In genomic region chr2:233416199-233416598, GRCh38 we compare ENCODE assay signal across 17 cellular contexts.
A peak's percentile ranks its signal among the peaks of the same experiment; 100 is the strongest.
DNase-seq lines count a peak whose midpoint lies in the region; ATAC-seq, FAIRE-seq and TF ChIP-seq lines count a peak whose summit lies in the region.
"Had no signal": no experiment of that assay in that cellular context is flagged by ENCODE, and none has a peak within 500 bp of the region (broad histone marks: within the 10 kb centered on the region; RNA-seq: fewer than 3 reads in every experiment).

No MANE protein-coding gene starts in this region.

- H4K91ac ChIP-seq in trophoblast cell (ENCODE audit: low read depth, low read length), result no peak overlapping the region

- TF ChIP-seq RAD21 in HepG2 (CRISPR knock-in tag; IDR thresholded peaks at IDR 0.05), result no peak

- H3K27ac Mint-ChIP-seq in activated CD4-positive, alpha-beta memory T cell treated with anti-CD3 and anti-CD28 coated beads, Interleukin-2, amount 10 ng/mL, durations not matched to agents 7 days and 5 days, result peak overlapping the region; percentile 27

- ATAC-seq in HepG2, result no peak

- peaks cover 88% of the 10 kb centered on the region for H3K4me1 Mint-ChIP-seq in activated CD4-positive, alpha-beta memory T cell treated with anti-CD3 and anti-CD28 coated beads, Interleukin-2, amount 10 ng/mL, durations not matched to agents 7 days and 5 days

- H3K27me3 Mint-ChIP-seq in activated CD4-positive, alpha-beta memory T cell treated with anti-CD3 and anti-CD28 coated beads, Interleukin-2, amount 10 ng/mL, durations not matched to agents 7 days and 5 days, result no peaks in the 10 kb centered on the region

- H3K27ac ChIP-seq in mucosa of rectum (ENCODE audit: low read depth in 2 of 2, low read length in 2 of 2), result peak overlapping the region; percentile 50 to 59
- no peak overlapping the region for H3K27ac ChIP-seq in trophoblast cell (ENCODE audit: low read depth, low read length)
- H3K27ac ChIP-seq in HepG2 (ENCODE audit: extremely low read length, insufficient read depth, low read length), result no peak overlapping the region

- H3K4me3 ChIP-seq in mucosa of rectum (ENCODE audit: low read length in 2 of 2) (no peak overlapping the region), trophoblast cell (ENCODE audit: low read depth, low read length) (no peak overlapping the region), HepG2 (replicated peaks in 1 of 3; ENCODE audit: insufficient read depth in 1 of 3, low read depth in 2 of 3, low read length in 3 of 3) (no peak overlapping the region)
- H3K4me3 ChIP-seq: smooth muscle cell had no signal

- no peak overlapping the region for H4K8ac ChIP-seq in trophoblast cell (ENCODE audit: low read depth, low read length)

- no peak overlapping the region for H2BK5ac ChIP-seq in trophoblast cell (ENCODE audit: low read depth, low read length, poor library complexity)

- BruUV-seq in HepG2 (replicated peaks; lab: Mats Ljungman, UMichigan), result no TSS peak

- no peak overlapping the region for H4K12ac ChIP-seq in trophoblast cell (ENCODE audit: low read depth, low read length)

- no peak overlapping the region for H3K4me2 ChIP-seq in trophoblast cell (ENCODE audit: low read length)
- no peak overlapping the region for H3K4me2 ChIP-seq in HepG2 (ENCODE audit: low read depth, low read length)

- peaks cover 16% of the 10 kb centered on the region for H3K9me3 Mint-ChIP-seq in activated CD4-positive, alpha-beta memory T cell treated with anti-CD3 and anti-CD28 coated beads, Interleukin-2, amount 10 ng/mL, durations not matched to agents 7 days and 5 days

- H3K36me3 Mint-ChIP-seq in activated CD4-positive, alpha-beta memory T cell treated with anti-CD3 and anti-CD28 coated beads, Interleukin-2, amount 10 ng/mL, durations not matched to agents 7 days and 5 days (ENCODE audit: low read depth), result peaks cover 57% of the 10 kb centered on the region

- peak; percentile 2 for DNase-seq in stimulated activated CD4-positive, alpha-beta T cell treated with anti-CD3 and anti-CD28 coated beads, Interleukin-4, amount 100 ng/mL, for 24 hours
- no peak for DNase-seq in stimulated activated CD4-positive, alpha-beta T cell treated with anti-CD3 and anti-CD28 coated beads, Interleukin-2, amount 100 ng/mL, for 48 hours
- no peak for DNase-seq in activated CD4-positive, alpha-beta memory T cell treated with anti-CD3 and anti-CD28 coated beads, Interleukin-2, amount 10 ng/mL, durations not matched to agents 7 days and 5 days
- DNase-seq in ureter (ENCODE audit: low spot score), result peak; percentile 25
- DNase-seq in NCI-H1436 treated with DMSO at 0.1 percent for 48 hours (lab: John Stamatoyannopoulos, UW), result no peak
- no peak for DNase-seq in trophoblast cell
- no peak for DNase-seq in HepG2 (ENCODE audit: low spot score)
- DNase-seq: activated CD4-positive, CD25-positive, alpha-beta regulatory T cell; C1 segment of cervical spinal cord; effector CD8-positive, alpha-beta T cell; KG1; occipital lobe; substantia nigra; SW 1271 had no signal

- no peak overlapping the region for H3K14ac ChIP-seq in trophoblast cell (ENCODE audit: low read length)

- H3K36me3 ChIP-seq in mucosa of rectum (ENCODE audit: control insufficient read depth in 2 of 2, insufficient read depth in 2 of 2, low read length in 2 of 2), result peaks cover 0 to 8% of the 10 kb centered on the region in 2 donors
- peaks cover 0 to 3% of the 10 kb centered on the region in 2 experiments for H3K36me3 ChIP-seq in trophoblast cell (ENCODE audit: control insufficient read depth in 1 of 2, insufficient read depth in 2 of 2, low read length in 2 of 2)
- peaks cover 1 to 9% of the 10 kb centered on the region in 2 experiments; a peak in 2 of 5 replicates for H3K36me3 ChIP-seq in HepG2 (replicated peaks in 1 of 2; ENCODE audit: control insufficient read depth in 1 of 2, insufficient read depth in 2 of 2, low read length in 2 of 2)

- H3K9ac ChIP-seq in mucosa of rectum (ENCODE audit: low read depth in 1 of 2, low read length in 2 of 2) (peak overlapping the region in 1 of 2 donors; percentile 45), trophoblast cell (ENCODE audit: low read length) (no peak overlapping the region), HepG2 (ENCODE audit: insufficient read depth, low read depth, low read length) (no peak overlapping the region)

- H3K4me3 Mint-ChIP-seq in activated CD4-positive, alpha-beta memory T cell treated with anti-CD3 and anti-CD28 coated beads, Interleukin-2, amount 10 ng/mL, durations not matched to agents 7 days and 5 days, result no peak overlapping the region
- H3K4me3 Mint-ChIP-seq: brain had no signal

- no peak for TF ChIP-seq POLR2A in HepG2 (IDR thresholded peaks at IDR 0.05; ENCODE audit: insufficient read depth in 1 of 2, low read depth in 2 of 2, low read length in 2 of 2)

- H2AFZ ChIP-seq in trophoblast cell (ENCODE audit: insufficient read depth, low read length, poor library complexity) (no peak overlapping the region), HepG2 (ENCODE audit: low read length) (no peak overlapping the region)

- H3K27me3 ChIP-seq in mucosa of rectum (ENCODE audit: control insufficient read depth in 2 of 2, insufficient read depth in 2 of 2, low read length in 2 of 2) (no peaks in the 10 kb centered on the region), trophoblast cell (ENCODE audit: insufficient read depth, low read length) (no peaks in the 10 kb centered on the region), HepG2 (ENCODE audit: control insufficient read depth in 1 of 2, insufficient read depth in 2 of 2, low read length in 2 of 2) (no peaks in the 10 kb centered on the region)

- CTCF ChIA-PET in activated CD4-positive, alpha-beta memory T cell treated with anti-CD3 and anti-CD28 coated beads, Interleukin-2, amount 10 ng/mL, durations not matched to agents 7 days and 5 days (lab: Charles Lee), result interaction anchor here (1.2 to 4.2 kb wide), 6 partner anchors 9 to 62 kb away, joined by 3 to 29 read pairs (median 6); partner anchors contain the start of gene DGKD
- CTCF ChIA-PET in HepG2 (lab: Yijun Ruan, JAX; ENCODE audit: low intra/inter-chr PET ratio, low total read pairs), result no interaction called here

- no peak overlapping the region for H2BK120ac ChIP-seq in trophoblast cell (ENCODE audit: insufficient read depth, low read length, poor library complexity)

- TF ChIP-seq EP300 in HepG2 (IDR thresholded peaks at IDR 0.05; ENCODE audit: low read depth in 2 of 2, low read length in 2 of 2) (no peak), HepG2 (CRISPR knock-in tag; IDR thresholded peaks at IDR 0.05; ENCODE audit: borderline replicate concordance) (no peak)

- FAIRE-seq in HepG2 (lab: Jason Lieb, UNC), result no peak

- WGBS in trophoblast cell (ENCODE audit: extremely low coverage, insufficient coverage, insufficient read length), result no CpG with 5 or more reads among the region's 3 CpGs
- WGBS in HepG2 (ENCODE audit: low lambda C conversion rate), result 98% methylated on average over 3 of the region's 3 CpGs

- peaks cover 0 to 3% of the 10 kb centered on the region in 2 donors for H3K9me3 ChIP-seq in mucosa of rectum (ENCODE audit: control insufficient read depth in 2 of 2, low read length in 2 of 2)
- no peaks in the 10 kb centered on the region for H3K9me3 ChIP-seq in trophoblast cell (ENCODE audit: insufficient read depth, low read depth, low read length)
- peaks cover 14% of the 10 kb centered on the region for H3K9me3 ChIP-seq in HepG2 (ENCODE audit: low read length)

- H3K18ac ChIP-seq in trophoblast cell (ENCODE audit: low read length), result no peak overlapping the region

- no peaks in the 10 kb centered on the region for H4K20me1 ChIP-seq in HepG2 (ENCODE audit: insufficient read depth, low read length)

- in situ Hi-C loops in HepG2 (cut with HindIII; ENCODE audit: extremely low pct_ligation_motif_present, low pct_unique_long_range_greater_than_20kb), result no loop called here

- H3K4me1 ChIP-seq in mucosa of rectum (ENCODE audit: control insufficient read depth in 2 of 2, insufficient read depth in 2 of 2, low read length in 2 of 2) (peaks cover 37 to 57% of the 10 kb centered on the region in 2 donors), trophoblast cell (ENCODE audit: control insufficient read depth in 1 of 2, insufficient read depth in 2 of 2, low read length in 2 of 2) (peaks cover 15% of the 10 kb centered on the region in 2 experiments), HepG2 (ENCODE audit: insufficient read depth, low read length) (peaks cover 17% of the 10 kb centered on the region; the same call in 1 of the 2 replicates)

- intact Hi-C loops in HepG2 (cut with micrococcal nuclease; ENCODE audit: unreplicated experiment), result no loop called here

- H3K79me2 ChIP-seq in trophoblast cell (ENCODE audit: control insufficient read depth, insufficient read depth, low read length, poor library complexity), result no peaks in the 10 kb centered on the region
- peaks cover 12% of the 10 kb centered on the region for H3K79me2 ChIP-seq in HepG2 (ENCODE audit: insufficient read depth, low read length)

- no peaks in the 10 kb centered on the region for H3K79me1 ChIP-seq in trophoblast cell (ENCODE audit: low read length)

- TF ChIP-seq CTCF in HepG2 (CRISPR knock-in tag; IDR thresholded peaks at IDR 0.05), result no peak

- no peak overlapping the region for H2AK5ac ChIP-seq in trophoblast cell (ENCODE audit: low read length)

- no peak overlapping the region for H3K23ac ChIP-seq in trophoblast cell (ENCODE audit: low read length)

- POLR2A ChIA-PET in activated CD4-positive, alpha-beta memory T cell treated with anti-CD3 and anti-CD28 coated beads, Interleukin-2, amount 10 ng/mL, durations not matched to agents 7 days and 5 days (lab: Charles Lee), result interaction anchor here (0.9 to 2.1 kb wide), 4 partner anchors 13 to 356 kb away, joined by 3 to 5 read pairs (median 4); partner anchors contain the start of gene INPP5D
- POLR2A ChIA-PET in HepG2 (lab: Yijun Ruan, JAX), result no interaction called here

- H2BK12ac ChIP-seq in trophoblast cell (ENCODE audit: low read length), result no peak overlapping the region

- no peak overlapping the region for H3K4ac ChIP-seq in trophoblast cell (ENCODE audit: low read depth, low read length)

TF ChIP-seq in HepG2, 621 proteins besides CTCF, POLR2A, EP300 and RAD21 (continues in another document):
- TF ChIP-seq SALL1 (CRISPR knock-in tag; IDR thresholded peaks at IDR 0.05) (no peak), BRCA1 (CRISPR knock-in tag; IDR thresholded peaks at IDR 0.05) (no peak)

Comparison
In these comparisons a context has a peak if more than half of its experiments do, and no peak if none do; other contexts are left out.
1. DNase-seq: peak in stimulated activated CD4-positive, alpha-beta T cell treated with anti-CD3 and anti-CD28 coated beads, Interleukin-4, amount 100 ng/mL, for 24 hours (single experiment) and ureter (single experiment); none in stimulated activated CD4-positive, alpha-beta T cell treated with anti-CD3 and anti-CD28 coated beads, Interleukin-2, amount 100 ng/mL, for 48 hours (0 of 2), activated CD4-positive, alpha-beta memory T cell treated with anti-CD3 and anti-CD28 coated beads, Interleukin-2, amount 10 ng/mL, durations not matched to agents 7 days and 5 days (single experiment), NCI-H1436 treated with DMSO at 0.1 percent for 48 hours (single experiment), trophoblast cell (0 of 2) and HepG2 (single experiment).
2. H3K27ac ChIP-seq: peak in mucosa of rectum (2 of 2); none in trophoblast cell (single experiment) and HepG2 (single experiment).